In genomic region chrX:138487866-138488265, GRCh38 we compare ENCODE assay signal across 1 cellular context.
TF ChIP-seq lines count a peak whose summit lies in the region.

No MANE protein-coding gene starts in this region.

TF ChIP-seq in H1, 55 proteins besides CTCF, POLR2A, EP300 and RAD21 (continued from another document):
- TF ChIP-seq CHD7 (IDR thresholded peaks at IDR 0.05; ENCODE audit: insufficient replicate concordance, low read length) (no peak), CEBPB (IDR thresholded peaks at IDR 0.05; ENCODE audit: low read depth, low read length) (no peak), TCF12 (IDR thresholded peaks at IDR 0.05; ENCODE audit: low read depth, low read length) (no peak), YY1 (IDR thresholded peaks at IDR 0.05; ENCODE audit: low read depth, low read length) (no peak), MAFK (IDR thresholded peaks at IDR 0.05; ENCODE audit: low read depth, low read length) (no peak), SP2 (IDR thresholded peaks at IDR 0.05; ENCODE audit: low read length) (no peak), SAP30 (IDR thresholded peaks at IDR 0.05; ENCODE audit: insufficient read depth, insufficient replicate concordance, low read length) (no peak), HDAC2 (IDR thresholded peaks at IDR 0.05; ENCODE audit: borderline replicate concordance in 1 of 2, low read depth in 2 of 2, low read length in 2 of 2) (no peak), FOSL1 (IDR thresholded peaks at IDR 0.05; ENCODE audit: insufficient read depth, low read depth, low read length) (no peak), RNF2 (IDR thresholded peaks at IDR 0.05; ENCODE audit: borderline replicate concordance, low read depth, low read length, missing control alignments, poor library complexity, severe bottlenecking) (no peak), BRCA1 (IDR thresholded peaks at IDR 0.05; ENCODE audit: low read depth, low read length) (no peak), ZNF274 (IDR thresholded peaks at IDR 0.05; ENCODE audit: borderline replicate concordance, extremely low read depth, low read length) (no peak), NRF1 (IDR thresholded peaks at IDR 0.05; ENCODE audit: low read depth, low read length) (no peak)
